In the genomic region with DNA sequence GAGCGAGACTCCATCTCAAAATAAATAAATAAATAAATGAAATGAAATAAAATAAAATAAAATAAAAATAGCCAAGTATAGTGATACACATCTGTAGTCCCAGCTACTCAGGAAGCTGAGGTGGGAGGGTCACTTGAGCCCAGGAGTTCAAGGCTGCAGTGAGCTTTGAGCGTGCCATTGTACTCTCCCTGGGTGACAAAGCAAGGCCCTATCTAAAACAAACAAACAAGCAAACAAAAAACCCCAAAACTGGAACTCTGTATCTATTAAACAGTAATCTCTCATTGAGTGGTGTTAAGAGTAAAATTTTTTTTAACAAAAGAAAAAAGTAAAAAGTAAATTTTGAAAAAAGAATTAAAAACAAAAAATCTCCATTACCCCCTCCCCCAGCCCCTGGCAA, we compare ENCODE assay signal across 37 cellular contexts. TPM values are rescaled to one million over a fixed set of nuclear protein-coding genes. Genes with fewer than 3 reads are reported as not detected.
A peak's percentile ranks its signal among the peaks of the same experiment; 100 is the strongest.
DNase-seq lines count a peak whose midpoint lies in the region; ATAC-seq, FAIRE-seq and TF ChIP-seq lines count a peak whose summit lies in the region.
"Had no signal": no experiment of that assay in that cellular context is flagged by ENCODE, and none has a peak within 500 bp of the region (broad histone marks: within the 10 kb centered on the region; RNA-seq: fewer than 3 reads in every experiment).

No MANE protein-coding gene starts in this region.

- no peak for TF ChIP-seq POLR2A in HepG2 (IDR thresholded peaks at IDR 0.05; ENCODE audit: insufficient read depth in 1 of 2, low read depth in 2 of 2, low read length in 2 of 2)
- TF ChIP-seq POLR2A in right lobe of liver (IDR thresholded peaks at IDR 0.05): no peak
- TF ChIP-seq POLR2A in K562 (conservative IDR thresholded peaks at IDR 0.05): no peak
- TF ChIP-seq POLR2A in transverse colon (IDR thresholded peaks at IDR 0.05): no peak

- H3K9me3 ChIP-seq in HepG2 (ENCODE audit: low read length) (no peaks in the 10 kb centered on the region), right lobe of liver (no peaks in the 10 kb centered on the region), DOHH2 (ENCODE audit: control insufficient read depth, insufficient read depth, low read length) (no peaks in the 10 kb centered on the region), K562 (replicated peaks; ENCODE audit: control insufficient read depth, insufficient read depth, low read depth, low read length) (no peaks in the 10 kb centered on the region), transverse colon (no peaks in the 10 kb centered on the region)
- H3K9me3 ChIP-seq: A549, BE2C, Caco-2 had no signal

- H3K36me3 ChIP-seq in HepG2 (replicated peaks in 1 of 2; ENCODE audit: control insufficient read depth in 1 of 2, insufficient read depth in 2 of 2, low read length in 2 of 2): 0 out of 5 replicates have a peak, but pooled peaks cover 0 to 2% of the 10 kb centered on the region in 2 experiments
- H3K36me3 ChIP-seq in right lobe of liver: no peaks in the 10 kb centered on the region
- H3K36me3 ChIP-seq in DOHH2 (ENCODE audit: control insufficient read depth, low read length): no peaks in the 10 kb centered on the region
- no peaks in the 10 kb centered on the region; the same call in 2 of the 3 replicates for H3K36me3 ChIP-seq in K562 (ENCODE audit: control insufficient read depth, insufficient read depth, low read length)
- no peaks in the 10 kb centered on the region for H3K36me3 ChIP-seq in transverse colon
- H3K36me3 ChIP-seq: BE2C had no signal

- peaks cover 20% of the 10 kb centered on the region for H3K4me1 Mint-ChIP-seq in mesothelial cell of epicardium

- TF ChIP-seq RAD21 in HepG2 (CRISPR knock-in tag; IDR thresholded peaks at IDR 0.05) (no peak), K562 (CRISPR knock-in tag; conservative IDR thresholded peaks at IDR 0.05 in 1 of 2, IDR thresholded peaks at IDR 0.05 in 1 of 2) (no peak)

- H3K4me3 ChIP-seq in HepG2 (replicated peaks in 1 of 3; ENCODE audit: insufficient read depth in 1 of 3, low read depth in 2 of 3, low read length in 3 of 3): peak overlapping the region in 1 of 3 experiments; percentile 4; a peak in 1 of 6 replicates
- no peak overlapping the region for H3K4me3 ChIP-seq in right lobe of liver
- no peak overlapping the region for H3K4me3 ChIP-seq in DOHH2 (ENCODE audit: low read length)
- H3K4me3 ChIP-seq in K562: no peak overlapping the region
- H3K4me3 ChIP-seq in transverse colon: no peak overlapping the region
- H3K4me3 ChIP-seq: A549; BLaER1; BLaER1 treated with 17β-estradiol and CSF1 and Interleukin-3, amounts not matched to agents 10 nM and 100 nM had no signal

- H3K27me3 ChIP-seq in HepG2 (ENCODE audit: control insufficient read depth in 1 of 2, insufficient read depth in 2 of 2, low read length in 2 of 2) (no peaks in the 10 kb centered on the region), right lobe of liver (no peaks in the 10 kb centered on the region), DOHH2 (ENCODE audit: control insufficient read depth, low read length) (no peaks in the 10 kb centered on the region), K562 (ENCODE audit: control insufficient read depth in 2 of 2, insufficient read depth in 2 of 2, low read length in 2 of 2) (no peaks in the 10 kb centered on the region), transverse colon (no peaks in the 10 kb centered on the region)
- H3K27me3 ChIP-seq: BE2C; BLaER1; BLaER1 treated with 17β-estradiol and CSF1 and Interleukin-3, amounts not matched to agents 10 nM and 100 nM had no signal

- peaks cover 5% of the 10 kb centered on the region for H3K36me3 Mint-ChIP-seq in mesothelial cell of epicardium

- H3K27ac Mint-ChIP-seq in mesothelial cell of epicardium: peak overlapping the region; percentile 43
- H3K27ac Mint-ChIP-seq: B cell; CD4-positive, alpha-beta memory T cell; CD4-positive, alpha-beta T cell; CD4-positive, CD25-positive, alpha-beta regulatory T cell; CD8-positive, alpha-beta memory T cell; CD8-positive, alpha-beta T cell had no signal

- H3K4me2 ChIP-seq in HepG2 (ENCODE audit: low read depth, low read length) (no peak overlapping the region), DOHH2 (ENCODE audit: low read length) (peak overlapping the region; percentile 18; the same call in 1 of the 2 replicates), K562 (ENCODE audit: insufficient read depth, low read length) (no peak overlapping the region)
- H3K4me2 ChIP-seq: A549, BLaER1 had no signal

- peak; percentile 35 for DNase-seq in HepG2 (ENCODE audit: low spot score)
- DNase-seq in right lobe of liver: no peak
- DNase-seq in K562 (ENCODE audit: extremely low read depth in 1 of 4, low spot score in 3 of 4): no peak
- DNase-seq in mesothelial cell of epicardium (ENCODE audit: low spot score in 2 of 2, unreplicated experiment in 2 of 2): no peak
- DNase-seq in GDM1 (lab: John Stamatoyannopoulos, UW): no peak
- no peak for DNase-seq in transverse colon
- DNase-seq: 8988T; ACHN; AML-193; BE2C; C1 segment of cervical spinal cord; Caco-2; Calu3; CD4-positive, alpha-beta memory T cell; CD4-positive, alpha-beta T cell; CD4-positive, CD25-positive, alpha-beta regulatory T cell; CD8-positive, alpha-beta memory T cell; CD8-positive, alpha-beta T cell; COR-L47; DMS 273 treated with DMSO at 0.1 percent for 48 hours; DMS153; DMS53; DMS79; DMS79 treated with DMSO at 0.1 percent for 48 hours; DND-41; EL had no signal

- peaks cover 19% of the 10 kb centered on the region for H3F3A ChIP-seq in DOHH2 (ENCODE audit: control insufficient read depth, insufficient read depth)

- intact Hi-C loops in HepG2 (cut with micrococcal nuclease; ENCODE audit: unreplicated experiment): no loop called here
- intact Hi-C loops in right lobe of liver (cut with DNase I): no loop called here
- intact Hi-C loops in K562 (cut with micrococcal nuclease): no loop called here
- intact Hi-C loops in transverse colon (cut with DNase I; ENCODE audit: low total_unique reads): no loop called here

- H3K79me2 ChIP-seq in HepG2 (ENCODE audit: insufficient read depth, low read length): no peaks in the 10 kb centered on the region
- no peaks in the 10 kb centered on the region for H3K79me2 ChIP-seq in DOHH2 (ENCODE audit: control insufficient read depth, low read length)
- no peaks in the 10 kb centered on the region for H3K79me2 ChIP-seq in K562 (ENCODE audit: control insufficient read depth, insufficient read depth, low read length)

- no peak for TF ChIP-seq CTCF in HepG2 (CRISPR knock-in tag; IDR thresholded peaks at IDR 0.05)
- TF ChIP-seq CTCF in right lobe of liver (IDR thresholded peaks at IDR 0.05): no peak
- no peak for TF ChIP-seq CTCF in DOHH2 (IDR thresholded peaks at IDR 0.05; ENCODE audit: low read depth, low read length, poor library complexity, severe bottlenecking)
- no peak for TF ChIP-seq CTCF in K562 (IDR thresholded peaks at IDR 0.05 in 2 of 3, conservative IDR thresholded peaks at IDR 0.05 in 1 of 3; ENCODE audit: insufficient read depth in 2 of 3, low read depth in 1 of 3, low read length in 3 of 3)
- no peak for TF ChIP-seq CTCF in mesothelial cell of epicardium (IDR thresholded peaks at IDR 0.05; ENCODE audit: unreplicated experiment)
- TF ChIP-seq CTCF in transverse colon (IDR thresholded peaks at IDR 0.05): no peak

- H3K9me2 ChIP-seq in DOHH2 (replicated peaks; ENCODE audit: control insufficient read depth, low read length): no peaks in the 10 kb centered on the region

- BruUV-seq in HepG2 (replicated peaks; lab: Mats Ljungman, UMichigan) (no TSS peak), K562 (replicated peaks; lab: Mats Ljungman, UMichigan) (no TSS peak)

- H3K4me1 ChIP-seq in HepG2 (ENCODE audit: insufficient read depth, low read length) (peaks cover 37% of the 10 kb centered on the region), right lobe of liver (no peaks in the 10 kb centered on the region), DOHH2 (ENCODE audit: control insufficient read depth, low read length) (peaks cover 62% of the 10 kb centered on the region), K562 (replicated peaks in 1 of 2; ENCODE audit: control insufficient read depth in 2 of 2, insufficient read depth in 2 of 2, low read length in 2 of 2) (peaks cover 28 to 44% of the 10 kb centered on the region in 2 experiments), transverse colon (peaks cover 0 to 4% (median 0%) of the 10 kb centered on the region in 4 donors)

- FAIRE-seq in HepG2 (lab: Jason Lieb, UNC) (no peak), K562 (lab: Jason Lieb, UNC) (no peak)
- FAIRE-seq: A204.1, A549, D721Med had no signal

- POLR2A ChIA-PET in HepG2 (lab: Yijun Ruan, JAX): no interaction called here
- POLR2A ChIA-PET in K562 (lab: Yijun Ruan, JAX): interaction anchor here (1.1 to 4.9 kb wide), 2 partner anchors 20 to 40 kb away, joined by 3 to 29 read pairs; a partner anchor contains a TSS

- no peaks in the 10 kb centered on the region for H3K9me1 ChIP-seq in K562 (ENCODE audit: control insufficient read depth, insufficient read depth, low read length)

- H2AFZ ChIP-seq in HepG2 (ENCODE audit: low read length) (no peak overlapping the region), K562 (ENCODE audit: low read depth, low read length) (peak overlapping the region; percentile 30; the same call in 1 of the 2 replicates)

- in situ Hi-C loops in HepG2 (cut with HindIII; ENCODE audit: extremely low pct_ligation_motif_present, low pct_unique_long_range_greater_than_20kb): loop anchor here (25.0 kb wide), 1 partner anchor 235 kb away; no protein-coding TSS in a partner anchor
- in situ Hi-C loops in K562 (cut with MboI): no loop called here
- in situ Hi-C loops in transverse colon (cut with MboI; ENCODE audit: low pct_ligation_motif_present in 1 of 4, low pct_unique_long_range_greater_than_20kb in 1 of 4, low sequenced_read_pairs in 3 of 4): loop anchor here in 2 of 4 donors (25.0 kb wide), 1 partner anchor 235 kb away; no protein-coding TSS in a partner anchor

- WGBS in HepG2 (ENCODE audit: low lambda C conversion rate): 58% methylated on average over 2 of the region's 2 CpGs
- WGBS in right lobe of liver (ENCODE audit: insufficient coverage, low coverage, low lambda C conversion rate, missing lambda C conversion rate): 73% methylated on average over 2 of the region's 2 CpGs
- 58% methylated on average over 2 of the region's 2 CpGs for WGBS in K562 (ENCODE audit: insufficient coverage, low coverage, missing lambda C conversion rate)
- 82 to 94% methylated on average over 2 of the region's 2 CpGs for WGBS in transverse colon (ENCODE audit: low coverage in 1 of 2), 2 donors

- no peak overlapping the region for H3K27ac ChIP-seq in HepG2 (ENCODE audit: extremely low read length, insufficient read depth, low read length)
- H3K27ac ChIP-seq in right lobe of liver: no peak overlapping the region
- no peak overlapping the region for H3K27ac ChIP-seq in DOHH2 (ENCODE audit: low read depth, low read length)
- H3K27ac ChIP-seq in K562 (ENCODE audit: extremely low read depth, low read depth, low read length): peak overlapping the region; percentile 1; the same call in 2 of the 3 replicates
- no peak overlapping the region for H3K27ac ChIP-seq in transverse colon
- H3K27ac ChIP-seq: 22Rv1; A549; BLaER1; BLaER1 treated with 17β-estradiol and CSF1 and Interleukin-3, amounts not matched to agents 10 nM and 100 nM; C4-2B had no signal

- peak; percentile 48; the same call in 2 of the 3 replicates for ATAC-seq in HepG2
- ATAC-seq in right lobe of liver: no peak
- no peak for ATAC-seq in K562
- ATAC-seq in GM18517 (IDR thresholded peaks at IDR 0.05; ENCODE audit: unreplicated experiment): no peak
- ATAC-seq: A549; CD8-positive, alpha-beta T cell had no signal

- no peaks in the 10 kb centered on the region for H3K27me3 Mint-ChIP-seq in mesothelial cell of epicardium (ENCODE audit: low read depth)
- H3K27me3 Mint-ChIP-seq: B cell; CD4-positive, alpha-beta memory T cell; CD4-positive, alpha-beta T cell; CD4-positive, CD25-positive, alpha-beta regulatory T cell; CD8-positive, alpha-beta memory T cell had no signal

- CTCF ChIA-PET in HepG2 (lab: Yijun Ruan, JAX; ENCODE audit: low intra/inter-chr PET ratio, low total read pairs): no interaction called here
- CTCF ChIA-PET in K562 (lab: Yijun Ruan, JAX; ENCODE audit: low intra/inter-chr PET ratio): no interaction called here

- H4K20me1 ChIP-seq in HepG2 (ENCODE audit: insufficient read depth, low read length) (no peaks in the 10 kb centered on the region), DOHH2 (ENCODE audit: control insufficient read depth, insufficient read depth, low read depth, low read length) (no peaks in the 10 kb centered on the region), K562 (replicated peaks; ENCODE audit: control insufficient read depth, insufficient read depth, low read length) (no peaks in the 10 kb centered on the region)
- H4K20me1 ChIP-seq: BLaER1; BLaER1 treated with 17β-estradiol and CSF1 and Interleukin-3, amounts not matched to agents 10 nM and 100 nM had no signal

- no peak overlapping the region for H3K9ac ChIP-seq in HepG2 (ENCODE audit: insufficient read depth, low read depth, low read length)
- peak overlapping the region in 1 of 2 experiments; percentile 30; a peak in 1 of 4 replicates for H3K9ac ChIP-seq in K562 (ENCODE audit: insufficient read depth in 1 of 2, low read depth in 2 of 2, low read length in 2 of 2)
- H3K9ac ChIP-seq: BLaER1; BLaER1 treated with 17β-estradiol and CSF1 and Interleukin-3, amounts not matched to agents 10 nM and 100 nM had no signal

- H3K4me3 Mint-ChIP-seq in mesothelial cell of epicardium: no peak overlapping the region
- H3K4me3 Mint-ChIP-seq: B cell; CD14-positive monocyte; CD4-positive, alpha-beta memory T cell; CD4-positive, alpha-beta T cell; CD4-positive, CD25-positive, alpha-beta regulatory T cell; CD8-positive, alpha-beta memory T cell; CD8-positive, alpha-beta T cell had no signal

- no peak for TF ChIP-seq EP300 in HepG2 (IDR thresholded peaks at IDR 0.05; ENCODE audit: low read depth in 2 of 2, low read length in 2 of 2)
- TF ChIP-seq EP300 in HepG2 (CRISPR knock-in tag; IDR thresholded peaks at IDR 0.05; ENCODE audit: borderline replicate concordance): no peak
- no peak for TF ChIP-seq EP300 in K562 (IDR thresholded peaks at IDR 0.05; ENCODE audit: low read length)
- TF ChIP-seq EP300 in transverse colon (IDR thresholded peaks at IDR 0.05; ENCODE audit: low read depth): no peak

- H3K9me3 Mint-ChIP-seq in mesothelial cell of epicardium: no peaks in the 10 kb centered on the region
- H3K9me3 Mint-ChIP-seq: CD4-positive, alpha-beta T cell; CD4-positive, CD25-positive, alpha-beta regulatory T cell; CD8-positive, alpha-beta memory T cell; CD8-positive, alpha-beta T cell had no signal

RNA-seq across cellular contexts. Expression of a gene that starts 20.8 kb away (rescaled TPM):
- total RNA-seq in HepG2 (2016; rRNA removed; fragmentation: Illumina TruSeq; extraction: Trizol): 23.0 and 28.1 TPM in 2 replicates
- total RNA-seq in HepG2 (2016; cell fraction: cytosol; rRNA removed; fragmentation: Illumina TruSeq; extraction: Trizol; ENCODE audit: low read depth): 1.0 and 1.8 TPM in 2 replicates
- 21.0 and 30.4 TPM in 2 replicates for total RNA-seq in HepG2 (2016; cell fraction: insoluble cytoplasmic fraction; rRNA removed; fragmentation: Illumina TruSeq; extraction: Trizol)
- 8.2 and 8.3 TPM in 2 replicates for total RNA-seq in HepG2 (2016; cell fraction: membrane; rRNA removed; fragmentation: Illumina TruSeq; extraction: Trizol)
- total RNA-seq in HepG2 (2016; cell fraction: nucleus; rRNA removed; fragmentation: Illumina TruSeq; extraction: Trizol): 37.0 and 41.5 TPM in 2 replicates
- 9.1 and 10.7 TPM in 2 replicates for polyA plus RNA-seq in HepG2 (2011; rRNA removed)
- 3.0 and 4.4 TPM in 2 replicates for polyA plus RNA-seq in HepG2 (2011; cell fraction: cytosol; rRNA removed)
- 18.8 and 26.0 TPM in 2 replicates for polyA plus RNA-seq in HepG2 (2011; cell fraction: nucleus; rRNA removed)
- polyA plus RNA-seq in HepG2 (2012): 8.5 and 10.5 TPM in 2 replicates
- polyA plus RNA-seq in HepG2 (2016; cell fraction: cytosol; fragmentation: Illumina TruSeq; extraction: Trizol; ENCODE audit: low read depth): 0.43 and 0.65 TPM in 2 replicates
- 13.9 and 14.5 TPM in 2 replicates for polyA plus RNA-seq in HepG2 (2016; cell fraction: insoluble cytoplasmic fraction; fragmentation: Illumina TruSeq; extraction: Trizol; ENCODE audit: low read depth)
- polyA plus RNA-seq in HepG2 (2016; cell fraction: membrane; fragmentation: Illumina TruSeq; extraction: Trizol; ENCODE audit: low read depth): 3.0 and 4.0 TPM in 2 replicates
- 41.8 and 49.3 TPM in 2 replicates for polyA plus RNA-seq in HepG2 (2016; cell fraction: nucleus; fragmentation: Illumina TruSeq; extraction: Trizol; ENCODE audit: insufficient read depth, low read depth)
- polyA minus RNA-seq in HepG2 (2011; rRNA and poly(A)+ RNA removed; ENCODE audit: low replicate concordance): 14.4 and 15.5 TPM in 2 replicates
- polyA minus RNA-seq in HepG2 (2011; cell fraction: cytosol; rRNA and poly(A)+ RNA removed): 5.7 and 7.3 TPM in 2 replicates
- 69.9 and 74.8 TPM in 2 replicates for polyA minus RNA-seq in HepG2 (2011; cell fraction: nucleus; rRNA and poly(A)+ RNA removed)
- 1 to 10 TPM; 4.5 to 8.9 (median 6.1) TPM for total RNA-seq in right lobe of liver
- total RNA-seq in K562 (2011; cell fraction: chromatin; rRNA removed; ENCODE audit: low replicate concordance): 36.0 and 108 TPM in 2 replicates
- 30.2 and 35.8 TPM in 2 replicates for total RNA-seq in K562 (2011; cell fraction: nucleolus; rRNA removed)
- 78.0 and 139 TPM in 2 replicates for total RNA-seq in K562 (2011; cell fraction: nucleoplasm; rRNA removed)
- 14.6 and 16.3 TPM in 2 replicates for total RNA-seq in K562 (2014; rRNA removed)
- total RNA-seq in K562 (2014; rRNA removed; fragmentation: Illumina TruSeq; extraction: Trizol): 29.0 and 29.5 TPM in 2 replicates
- 30.7 and 38.3 TPM in 2 replicates for total RNA-seq in K562 (2015; rRNA removed; fragmentation: Illumina TruSeq; extraction: Trizol)
- 19.3 and 22.6 TPM in 2 replicates for total RNA-seq in K562 (2021)
- 44.8 and 47.2 TPM in 2 replicates for polyA plus RNA-seq in K562 (2011; rRNA removed)
- 9.6 and 28.4 TPM in 2 replicates for polyA plus RNA-seq in K562 (2011; cell fraction: cytosol; rRNA removed)
- polyA plus RNA-seq in K562 (2011; cell fraction: nucleus; rRNA removed): 82.8 and 119 TPM in 2 replicates
- 16.8 and 23.8 TPM in 2 replicates for polyA plus RNA-seq in K562 (2012)
- 20.9 and 25.2 TPM in 2 replicates for polyA plus RNA-seq in K562 (2014; fragmentation: Illumina TruSeq; extraction: Trizol)
- 1 to 10 TPM; 6.7 to 9.2 TPM for polyA plus RNA-seq in K562 (2014; fragmentation: Nextera tagmentation; extraction: Ambion mirVana)
- polyA plus RNA-seq in K562 (2014; rRNA removed): 21.7 and 29.1 TPM in 2 replicates
- 58.8 and 67.3 TPM in 2 replicates for polyA minus RNA-seq in K562 (2011; rRNA and poly(A)+ RNA removed)
- 13.6 and 14.8 TPM in 2 replicates for polyA minus RNA-seq in K562 (2011; cell fraction: cytosol; rRNA and poly(A)+ RNA removed)
- 86.4 and 147 TPM in 2 replicates for polyA minus RNA-seq in K562 (2011; cell fraction: nucleus; rRNA and poly(A)+ RNA removed)
- 37.3 to 40.2 TPM (median 39.4 TPM) in 3 replicates for total RNA-seq in mesothelial cell of epicardium
- 10 to 100 TPM in 1 of 4 donors, 1 to 10 TPM in 3; 5.8 to 22.9 (median 7.1) TPM for total RNA-seq in transverse colon

RNA-seq across cellular contexts. Expression of a gene that starts 21.2 kb away (rescaled TPM):
- total RNA-seq in HepG2 (2016; rRNA removed; fragmentation: Illumina TruSeq; extraction: Trizol): 70.8 and 84.7 TPM in 2 replicates
- total RNA-seq in HepG2 (2016; cell fraction: cytosol; rRNA removed; fragmentation: Illumina TruSeq; extraction: Trizol; ENCODE audit: low read depth): 13.0 and 16.7 TPM in 2 replicates
- 75.1 and 87.2 TPM in 2 replicates for total RNA-seq in HepG2 (2016; cell fraction: insoluble cytoplasmic fraction; rRNA removed; fragmentation: Illumina TruSeq; extraction: Trizol)
- 23.8 and 30.0 TPM in 2 replicates for total RNA-seq in HepG2 (2016; cell fraction: membrane; rRNA removed; fragmentation: Illumina TruSeq; extraction: Trizol)
- total RNA-seq in HepG2 (2016; cell fraction: nucleus; rRNA removed; fragmentation: Illumina TruSeq; extraction: Trizol): 52.7 and 66.4 TPM in 2 replicates
- polyA plus RNA-seq in HepG2 (2011; rRNA removed): 25.5 and 29.5 TPM in 2 replicates
- polyA plus RNA-seq in HepG2 (2011; cell fraction: cytosol; rRNA removed): 16.4 and 20.2 TPM in 2 replicates
- polyA plus RNA-seq in HepG2 (2011; cell fraction: nucleus; rRNA removed): 22.3 and 23.9 TPM in 2 replicates
- polyA plus RNA-seq in HepG2 (2012): 16.5 and 26.8 TPM in 2 replicates
- polyA plus RNA-seq in HepG2 (2016; cell fraction: cytosol; fragmentation: Illumina TruSeq; extraction: Trizol; ENCODE audit: low read depth): 5.0 and 6.5 TPM in 2 replicates
- polyA plus RNA-seq in HepG2 (2016; cell fraction: insoluble cytoplasmic fraction; fragmentation: Illumina TruSeq; extraction: Trizol; ENCODE audit: low read depth): 58.5 and 62.1 TPM in 2 replicates
- polyA plus RNA-seq in HepG2 (2016; cell fraction: membrane; fragmentation: Illumina TruSeq; extraction: Trizol; ENCODE audit: low read depth): 15.7 and 18.4 TPM in 2 replicates
- polyA plus RNA-seq in HepG2 (2016; cell fraction: nucleus; fragmentation: Illumina TruSeq; extraction: Trizol; ENCODE audit: insufficient read depth, low read depth): 43.9 and 48.8 TPM in 2 replicates
- 46.1 and 69.8 TPM in 2 replicates for polyA minus RNA-seq in HepG2 (2011; rRNA and poly(A)+ RNA removed; ENCODE audit: low replicate concordance)
- polyA minus RNA-seq in HepG2 (2011; cell fraction: cytosol; rRNA and poly(A)+ RNA removed): 22.7 and 24.0 TPM in 2 replicates
- 43.1 and 46.4 TPM in 2 replicates for polyA minus RNA-seq in HepG2 (2011; cell fraction: nucleus; rRNA and poly(A)+ RNA removed)
- total RNA-seq in right lobe of liver: 10 to 100 TPM; 13.1 to 23.2 (median 15.3) TPM
- 83.9 and 136 TPM in 2 replicates for total RNA-seq in K562 (2011; cell fraction: chromatin; rRNA removed; ENCODE audit: low replicate concordance)
- 66.8 and 72.0 TPM in 2 replicates for total RNA-seq in K562 (2011; cell fraction: nucleolus; rRNA removed)
- total RNA-seq in K562 (2011; cell fraction: nucleoplasm; rRNA removed): 70.8 and 71.4 TPM in 2 replicates
- total RNA-seq in K562 (2014; rRNA removed): 106 and 123 TPM in 2 replicates
- total RNA-seq in K562 (2014; rRNA removed; fragmentation: Illumina TruSeq; extraction: Trizol): 116 and 132 TPM in 2 replicates
- 117 TPM in 2 replicates for total RNA-seq in K562 (2015; rRNA removed; fragmentation: Illumina TruSeq; extraction: Trizol)
- total RNA-seq in K562 (2021): 76.0 and 76.4 TPM in 2 replicates
- 103 and 144 TPM in 2 replicates for polyA plus RNA-seq in K562 (2011; rRNA removed)
- polyA plus RNA-seq in K562 (2011; cell fraction: cytosol; rRNA removed): 69.9 and 93.3 TPM in 2 replicates
- 67.3 and 75.6 TPM in 2 replicates for polyA plus RNA-seq in K562 (2011; cell fraction: nucleus; rRNA removed)
- 77.3 and 88.6 TPM in 2 replicates for polyA plus RNA-seq in K562 (2012)
- 122 and 155 TPM in 2 replicates for polyA plus RNA-seq in K562 (2014; fragmentation: Illumina TruSeq; extraction: Trizol)
- polyA plus RNA-seq in K562 (2014; fragmentation: Nextera tagmentation; extraction: Ambion mirVana): 100 to 1,000 TPM in 1 of 2 experiments, 10 to 100 TPM in 1; 81.6 to 134 TPM
- 82.1 and 113 TPM in 2 replicates for polyA plus RNA-seq in K562 (2014; rRNA removed)
- polyA minus RNA-seq in K562 (2011; rRNA and poly(A)+ RNA removed): 129 and 140 TPM in 2 replicates
- polyA minus RNA-seq in K562 (2011; cell fraction: cytosol; rRNA and poly(A)+ RNA removed): 39.0 and 63.0 TPM in 2 replicates
- 68.0 and 99.2 TPM in 2 replicates for polyA minus RNA-seq in K562 (2011; cell fraction: nucleus; rRNA and poly(A)+ RNA removed)
- 36.3 to 38.3 TPM (median 37.1 TPM) in 3 replicates for total RNA-seq in mesothelial cell of epicardium
- total RNA-seq in transverse colon: 10 to 100 TPM; 19.4 to 38.0 (median 27.8) TPM

RNA-seq across cellular contexts. Expression of a gene that starts 27.3 kb away (rescaled TPM):
- total RNA-seq in HepG2 (2016; rRNA removed; fragmentation: Illumina TruSeq; extraction: Trizol): 0.13 and 0.67 TPM in 2 replicates
- total RNA-seq in HepG2 (2016; cell fraction: cytosol; rRNA removed; fragmentation: Illumina TruSeq; extraction: Trizol; ENCODE audit: low read depth): 0.26 TPM in 1 of 2 replicates, not detected in the other
- 0.11 and 0.52 TPM in 2 replicates for total RNA-seq in HepG2 (2016; cell fraction: insoluble cytoplasmic fraction; rRNA removed; fragmentation: Illumina TruSeq; extraction: Trizol)
- total RNA-seq in HepG2 (2016; cell fraction: membrane; rRNA removed; fragmentation: Illumina TruSeq; extraction: Trizol): 0.14 and 0.34 TPM in 2 replicates
- 0.19 and 1.2 TPM in 2 replicates for total RNA-seq in HepG2 (2016; cell fraction: nucleus; rRNA removed; fragmentation: Illumina TruSeq; extraction: Trizol)
- 0.32 and 0.33 TPM in 2 replicates for polyA plus RNA-seq in HepG2 (2011; rRNA removed)
- polyA plus RNA-seq in HepG2 (2011; cell fraction: cytosol; rRNA removed): 0.11 and 0.22 TPM in 2 replicates
- 0.78 and 1.3 TPM in 2 replicates for polyA plus RNA-seq in HepG2 (2011; cell fraction: nucleus; rRNA removed)
- polyA plus RNA-seq in HepG2 (2012): 0.68 and 1.0 TPM in 2 replicates
- not detected in 2 replicates for polyA plus RNA-seq in HepG2 (2016; cell fraction: cytosol; fragmentation: Illumina TruSeq; extraction: Trizol; ENCODE audit: low read depth)
- 0.15 and 0.17 TPM in 2 replicates for polyA plus RNA-seq in HepG2 (2016; cell fraction: insoluble cytoplasmic fraction; fragmentation: Illumina TruSeq; extraction: Trizol; ENCODE audit: low read depth)
- not detected in 2 replicates for polyA plus RNA-seq in HepG2 (2016; cell fraction: membrane; fragmentation: Illumina TruSeq; extraction: Trizol; ENCODE audit: low read depth)
- polyA plus RNA-seq in HepG2 (2016; cell fraction: nucleus; fragmentation: Illumina TruSeq; extraction: Trizol; ENCODE audit: insufficient read depth, low read depth): 0.15 and 0.17 TPM in 2 replicates
- polyA minus RNA-seq in HepG2 (2011; rRNA and poly(A)+ RNA removed; ENCODE audit: low replicate concordance): 0.28 and 10.7 TPM in 2 replicates
- polyA minus RNA-seq in HepG2 (2011; cell fraction: cytosol; rRNA and poly(A)+ RNA removed): 0.26 and 0.79 TPM in 2 replicates
- polyA minus RNA-seq in HepG2 (2011; cell fraction: nucleus; rRNA and poly(A)+ RNA removed): 1.6 and 3.0 TPM in 2 replicates
- total RNA-seq in right lobe of liver: 10 to 100 TPM in 5 of 6 experiments, 1 to 10 TPM in 1; 8.8 to 33.9 (median 19.6) TPM
- total RNA-seq in K562 (2011; cell fraction: chromatin; rRNA removed; ENCODE audit: low replicate concordance): 7.4 and 9.9 TPM in 2 replicates
- total RNA-seq in K562 (2011; cell fraction: nucleolus; rRNA removed): 3.3 and 10.8 TPM in 2 replicates
- total RNA-seq in K562 (2011; cell fraction: nucleoplasm; rRNA removed): 2.7 and 3.0 TPM in 2 replicates
- 2.0 and 2.5 TPM in 2 replicates for total RNA-seq in K562 (2014; rRNA removed)
- 2.6 and 2.7 TPM in 2 replicates for total RNA-seq in K562 (2014; rRNA removed; fragmentation: Illumina TruSeq; extraction: Trizol)
- total RNA-seq in K562 (2015; rRNA removed; fragmentation: Illumina TruSeq; extraction: Trizol): 3.8 and 4.8 TPM in 2 replicates
- 3.9 and 5.3 TPM in 2 replicates for total RNA-seq in K562 (2021)
- 4.1 and 10.6 TPM in 2 replicates for polyA plus RNA-seq in K562 (2011; rRNA removed)
- 2.8 and 8.1 TPM in 2 replicates for polyA plus RNA-seq in K562 (2011; cell fraction: cytosol; rRNA removed)
- polyA plus RNA-seq in K562 (2011; cell fraction: nucleus; rRNA removed): 8.2 and 15.6 TPM in 2 replicates
- polyA plus RNA-seq in K562 (2012): 6.2 and 9.6 TPM in 2 replicates
- polyA plus RNA-seq in K562 (2014; fragmentation: Illumina TruSeq; extraction: Trizol): 2.1 TPM in 2 replicates
- polyA plus RNA-seq in K562 (2014; fragmentation: Nextera tagmentation; extraction: Ambion mirVana): under 1 TPM; 0.41 to 0.49 TPM
- polyA plus RNA-seq in K562 (2014; rRNA removed): 1.3 and 1.8 TPM in 2 replicates
- polyA minus RNA-seq in K562 (2011; rRNA and poly(A)+ RNA removed): 11.5 and 31.8 TPM in 2 replicates
- 6.2 and 17.5 TPM in 2 replicates for polyA minus RNA-seq in K562 (2011; cell fraction: cytosol; rRNA and poly(A)+ RNA removed)
- polyA minus RNA-seq in K562 (2011; cell fraction: nucleus; rRNA and poly(A)+ RNA removed): 7.0 and 17.7 TPM in 2 replicates
- total RNA-seq in mesothelial cell of epicardium: 68.3 to 80.4 TPM (median 76.8 TPM) in 3 replicates
- 100 to 1,000 TPM in 3 of 4 donors, 10 to 100 TPM in 1; 91.5 to 179 (median 116) TPM for total RNA-seq in transverse colon
